ENCODE assay signal across 1 cellular context in the genomic region with DNA sequence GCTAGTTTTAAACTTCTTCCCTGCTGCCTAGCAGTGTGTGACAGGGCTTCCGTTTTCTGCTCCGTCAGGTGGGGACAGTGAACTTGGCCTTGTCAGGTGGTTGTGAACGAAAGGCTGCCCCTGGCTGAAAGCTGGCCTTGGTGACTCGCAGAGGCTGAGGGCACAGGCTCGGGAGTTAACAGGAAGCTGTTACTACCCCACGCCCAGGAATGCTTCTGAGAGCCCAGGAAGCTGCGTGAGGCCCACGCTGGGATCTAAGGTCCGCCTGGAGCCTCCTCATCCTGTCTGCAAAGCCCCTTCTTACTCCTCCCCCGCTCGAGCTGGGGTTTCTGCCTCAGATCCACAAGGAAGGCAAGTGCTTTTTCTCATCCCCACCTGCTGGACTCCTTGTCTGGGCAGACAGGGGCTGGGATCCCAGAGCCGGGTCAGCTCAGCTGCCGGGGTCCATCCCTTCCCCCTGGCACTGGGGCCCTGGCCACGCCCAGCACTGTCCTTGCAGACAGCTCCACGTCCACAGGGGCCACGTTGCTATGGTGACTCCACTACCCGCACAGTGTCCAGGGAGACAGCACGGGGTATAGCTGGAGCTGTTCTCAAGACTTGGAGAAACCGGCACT.
TF ChIP-seq lines count a peak whose summit lies in the region.

No MANE protein-coding gene starts in this region.

TF ChIP-seq in K562, 482 proteins besides CTCF, POLR2A, EP300 and RAD21 (continued from another document):
- TF ChIP-seq, protein P1, sequence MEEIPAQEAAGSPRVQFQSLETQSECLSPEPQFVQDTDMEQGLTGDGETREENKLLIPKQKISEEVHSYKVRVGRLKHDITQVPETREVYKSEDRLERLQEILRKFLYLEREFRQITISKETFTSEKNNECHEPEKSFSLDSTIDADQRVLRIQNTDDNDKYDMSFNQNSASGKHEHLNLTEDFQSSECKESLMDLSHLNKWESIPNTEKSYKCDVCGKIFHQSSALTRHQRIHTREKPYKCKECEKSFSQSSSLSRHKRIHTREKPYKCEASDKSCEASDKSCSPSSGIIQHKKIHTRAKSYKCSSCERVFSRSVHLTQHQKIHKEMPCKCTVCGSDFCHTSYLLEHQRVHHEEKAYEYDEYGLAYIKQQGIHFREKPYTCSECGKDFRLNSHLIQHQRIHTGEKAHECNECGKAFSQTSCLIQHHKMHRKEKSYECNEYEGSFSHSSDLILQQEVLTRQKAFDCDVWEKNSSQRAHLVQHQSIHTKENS (CRISPR knock-in tag; IDR thresholded peaks at IDR 0.05), result no peak
